In genomic region chr2:207226671-207227061, GRCh38 we compare ENCODE assay signal across 11 cellular contexts.
A peak's percentile ranks its signal among the peaks of the same experiment; 100 is the strongest.
DNase-seq lines count a peak whose midpoint lies in the region; ATAC-seq and TF ChIP-seq lines count a peak whose summit lies in the region.
"Had no signal": no experiment of that assay in that cellular context is flagged by ENCODE, and none has a peak within 500 bp of the region (broad histone marks: within the 10 kb centered on the region; RNA-seq: fewer than 3 reads in every experiment).

No MANE protein-coding gene starts in this region.

- peak overlapping the region; percentile 33 for H3K4me2 ChIP-seq in osteoblast (ENCODE audit: insufficient read depth, low read length)
- no peak overlapping the region for H3K4me2 ChIP-seq in OCI-LY7 (ENCODE audit: low read length)

- peak overlapping the region; percentile 1 for H3K9ac ChIP-seq in endodermal cell (ENCODE audit: extremely low read depth, low read length, poor library complexity, severe bottlenecking)

- DNase-seq in heart right ventricle (no peak), Right ventricle myocardium inferior (ENCODE audit: missing footprints) (no peak), endodermal cell (no peak), osteoblast (ENCODE audit: insufficient read length, low spot score, missing footprints) (no peak), upper lobe of right lung (no peak), OCI-LY7 (ENCODE audit: low spot score) (no peak), GM13977 (ENCODE audit: low spot score) (no peak), HCEC 1CT (no peak)
- DNase-seq: NCI-H446, SHP77 treated with DMSO at 0.1 percent for 48 hours, trophoblast cell had no signal

- H3K4me1 Mint-ChIP-seq in endodermal cell, result peaks cover 74% of the 10 kb centered on the region

- peak overlapping the region in 4 of 10 donors; percentile 7 to 39 (median 26) for H3K4me3 ChIP-seq in heart right ventricle
- peak overlapping the region; percentile 5 for H3K4me3 ChIP-seq in endodermal cell (ENCODE audit: low read length)
- no peak overlapping the region for H3K4me3 ChIP-seq in osteoblast (ENCODE audit: insufficient read depth, low read length)
- peak overlapping the region; percentile 19 for H3K4me3 ChIP-seq in upper lobe of right lung
- H3K4me3 ChIP-seq in OCI-LY7 (ENCODE audit: low read depth, low read length, poor library complexity, severe bottlenecking), result no peak overlapping the region

- H3K9me3 ChIP-seq in heart right ventricle (no peaks in the 10 kb centered on the region), endodermal cell (ENCODE audit: control insufficient read depth, low read length) (no peaks in the 10 kb centered on the region), osteoblast (ENCODE audit: low read depth, low read length) (no peaks in the 10 kb centered on the region), upper lobe of right lung (no peaks in the 10 kb centered on the region), OCI-LY7 (ENCODE audit: low read length) (no peaks in the 10 kb centered on the region)

- TF ChIP-seq CTCF in heart right ventricle (IDR thresholded peaks at IDR 0.05) (no peak), endodermal cell (conservative IDR thresholded peaks at IDR 0.05) (no peak), osteoblast (IDR thresholded peaks at IDR 0.05; ENCODE audit: extremely low read depth, low read depth, low read length) (no peak), upper lobe of right lung (IDR thresholded peaks at IDR 0.05) (no peak), OCI-LY7 (conservative IDR thresholded peaks at IDR 0.05; ENCODE audit: low read length) (no peak), GM13977 (IDR thresholded peaks at IDR 0.05; ENCODE audit: extremely low read depth, insufficient read depth, missing control alignments) (no peak)

- no peaks in the 10 kb centered on the region for H3K9me2 ChIP-seq in OCI-LY7 (ENCODE audit: insufficient read depth, low read length)

- no peaks in the 10 kb centered on the region for H3K36me3 ChIP-seq in heart right ventricle
- no peaks in the 10 kb centered on the region for H3K36me3 ChIP-seq in endodermal cell (ENCODE audit: control insufficient read depth, insufficient read depth, low read length)
- H3K36me3 ChIP-seq in osteoblast (ENCODE audit: insufficient read depth, low read length), result no peaks in the 10 kb centered on the region
- no peaks in the 10 kb centered on the region for H3K36me3 ChIP-seq in upper lobe of right lung
- H3K36me3 ChIP-seq in OCI-LY7 (ENCODE audit: insufficient read depth, low read length), result no peaks in the 10 kb centered on the region

- peak overlapping the region; percentile 40 for H3K4me3 Mint-ChIP-seq in endodermal cell

- no peaks in the 10 kb centered on the region for H3K27me3 ChIP-seq in heart right ventricle
- H3K27me3 ChIP-seq in endodermal cell (ENCODE audit: control insufficient read depth, insufficient read depth, low read length, poor library complexity, severe bottlenecking), result no peaks in the 10 kb centered on the region
- H3K27me3 ChIP-seq in osteoblast (ENCODE audit: insufficient read depth, low read length), result no peaks in the 10 kb centered on the region
- no peaks in the 10 kb centered on the region for H3K27me3 ChIP-seq in upper lobe of right lung

- no TSS peak for BruUV-seq in OCI-LY7 (replicated peaks; lab: Mats Ljungman, UMichigan)

- CTCF ChIA-PET in OCI-LY7 (lab: Charles Lee; ENCODE audit: unreplicated experiment), result no interaction called here

- no peaks in the 10 kb centered on the region for H3K36me3 Mint-ChIP-seq in endodermal cell (ENCODE audit: low read depth)

- no peaks in the 10 kb centered on the region for H4K20me1 ChIP-seq in osteoblast (ENCODE audit: insufficient read depth, low read length)
- H4K20me1 ChIP-seq in OCI-LY7 (ENCODE audit: insufficient read depth, low read length), result no peaks in the 10 kb centered on the region

- H3K4me1 ChIP-seq in heart right ventricle (peaks cover 0 to 58% (median 40%) of the 10 kb centered on the region in 9 donors), endodermal cell (ENCODE audit: control insufficient read depth, insufficient read depth, low read length) (peaks cover 42% of the 10 kb centered on the region), osteoblast (ENCODE audit: insufficient read depth, low read length) (peaks cover 13% of the 10 kb centered on the region), upper lobe of right lung (peaks cover 20% of the 10 kb centered on the region), OCI-LY7 (ENCODE audit: insufficient read depth, low read length, poor library complexity, severe bottlenecking) (no peaks in the 10 kb centered on the region)

- intact Hi-C loops in heart right ventricle (cut with DNase I), result loop anchor here in 4 of 10 donors (5.0 to 10.0 kb wide), 5 partner anchors 52 to 248 kb away; partner anchors contain the start of gene KLF7 (in 2 of the 4)
- intact Hi-C loops in Right ventricle myocardium inferior (cut with DNase I), result loop anchor here (5.0 kb wide), 1 partner anchor 246 kb away; no protein-coding TSS in a partner anchor
- intact Hi-C loops in upper lobe of right lung (cut with DNase I), result no loop called here
- intact Hi-C loops in OCI-LY7 (cut with micrococcal nuclease; ENCODE audit: unreplicated experiment), result no loop called here

- H3K79me2 ChIP-seq in osteoblast (ENCODE audit: insufficient read depth, low read length) (no peaks in the 10 kb centered on the region), OCI-LY7 (ENCODE audit: insufficient read depth, low read depth, low read length) (no peaks in the 10 kb centered on the region)

- in situ Hi-C loops in GM13977 (cut with MboI; ENCODE audit: low pct_unique_long_range_greater_than_20kb, low sequenced_read_pairs, unreplicated experiment), result no loop called here

- H3K27me3 Mint-ChIP-seq in endodermal cell (ENCODE audit: insufficient read depth), result no peaks in the 10 kb centered on the region

- POLR2A ChIA-PET in OCI-LY7 (lab: Charles Lee), result interaction anchor here (0.7 kb wide), 1 partner anchor 166 kb away, joined by 3 read pairs; no protein-coding TSS in a partner anchor

- H3K27ac ChIP-seq in heart right ventricle (peak overlapping the region in 7 of 10 donors; percentile 2 to 48 (median 34)), endodermal cell (ENCODE audit: low read depth, low read length) (peak overlapping the region; percentile 83), osteoblast (ENCODE audit: low read depth, low read length) (no peak overlapping the region), upper lobe of right lung (peak overlapping the region; percentile 39), OCI-LY7 (ENCODE audit: low read depth, low read length, poor library complexity, severe bottlenecking) (no peak overlapping the region)

- peak overlapping the region; percentile 98 for H3K27ac Mint-ChIP-seq in endodermal cell

- H3K9me3 Mint-ChIP-seq in endodermal cell, result no peaks in the 10 kb centered on the region

- H2AFZ ChIP-seq in osteoblast (ENCODE audit: low read length) (no peak overlapping the region), OCI-LY7 (ENCODE audit: low read length) (no peak overlapping the region)

- 48 to 53% methylated on average over 4 of the region's 4 CpGs for WGBS in heart right ventricle, 2 donors
- WGBS in endodermal cell (ENCODE audit: insufficient coverage in 1 of 2, insufficient read length in 1 of 2), 2 experiments, result 5 to 11% methylated on average over 4 of the region's 4 CpGs

- ATAC-seq in heart right ventricle (peak in 1 of 8 donors; percentile 6), Right ventricle myocardium inferior (no peak), upper lobe of right lung (peak; percentile 82)

Comparison
In these comparisons a context has a peak if more than half of its experiments do, and no peak if none do; other contexts are left out.
1. H3K27ac ChIP-seq: peak in heart right ventricle (7 of 10), endodermal cell (single experiment) and upper lobe of right lung (single experiment); none in osteoblast (single experiment) and OCI-LY7 (single experiment).
2. H3K4me3 ChIP-seq: peak in endodermal cell (single experiment) and upper lobe of right lung (single experiment); none in osteoblast (single experiment) and OCI-LY7 (single experiment).